ENCODE assay signal across 1 cellular context in genomic region chr5:160421625-160422258, GRCh38.
A peak's percentile ranks its signal among the peaks of the same experiment; 100 is the strongest.
TF ChIP-seq lines count a peak whose summit lies in the region.

Gene PTTG1, plus strand, starts transcription at chr5:160421855. Its CDS starts 458 bp downstream, at chr5:160422313.

TF ChIP-seq in WTC11, 78 proteins besides CTCF, POLR2A, EP300 and RAD21 (continued from another document):
- TF ChIP-seq TEAD1 (CRISPR knock-in tag; IDR thresholded peaks at IDR 0.05) (peak; percentile 81), KAT7 (CRISPR knock-in tag; IDR thresholded peaks at IDR 0.05; ENCODE audit: borderline replicate concordance) (no peak), CREB1 (CRISPR knock-in tag; IDR thresholded peaks at IDR 0.05) (no peak), GRHL2 (CRISPR knock-in tag; IDR thresholded peaks at IDR 0.05; ENCODE audit: insufficient replicate concordance, severe bottlenecking) (no peak), SP1 (CRISPR knock-in tag; conservative IDR thresholded peaks at IDR 0.05) (peak; percentile 85), ESRRA (CRISPR knock-in tag; IDR thresholded peaks at IDR 0.05; ENCODE audit: borderline replicate concordance) (no peak), CREM (CRISPR knock-in tag; IDR thresholded peaks at IDR 0.05) (0 out of 2 replicates have a peak, but pooled peaks have one; percentile 37), ZBTB21 (CRISPR knock-in tag; IDR thresholded peaks at IDR 0.05; ENCODE audit: borderline replicate concordance) (no peak), ZNF138 (CRISPR knock-in tag; conservative IDR thresholded peaks at IDR 0.05) (no peak), TCF7 (CRISPR knock-in tag; IDR thresholded peaks at IDR 0.05; ENCODE audit: low read depth) (no peak), ATF2 (CRISPR knock-in tag; IDR thresholded peaks at IDR 0.05; ENCODE audit: borderline replicate concordance, low read depth) (no peak), NR2C2 (CRISPR knock-in tag; IDR thresholded peaks at IDR 0.05) (no peak), MXD4 (CRISPR knock-in tag; IDR thresholded peaks at IDR 0.05; ENCODE audit: borderline replicate concordance) (no peak), ZNF423 (CRISPR knock-in tag; IDR thresholded peaks at IDR 0.05) (no peak), GTF2I (CRISPR knock-in tag; conservative IDR thresholded peaks at IDR 0.05) (no peak), E2F5 (CRISPR knock-in tag; IDR thresholded peaks at IDR 0.05) (no peak), ZNF219 (CRISPR knock-in tag; IDR thresholded peaks at IDR 0.05; ENCODE audit: borderline replicate concordance) (no peak), ATF1 (CRISPR knock-in tag; IDR thresholded peaks at IDR 0.05) (no peak), OVOL2 (CRISPR knock-in tag; IDR thresholded peaks at IDR 0.05; ENCODE audit: borderline replicate concordance) (no peak), ELF4 (CRISPR knock-in tag; IDR thresholded peaks at IDR 0.05; ENCODE audit: low read depth) (no peak), FOXJ3 (CRISPR knock-in tag; IDR thresholded peaks at IDR 0.05; ENCODE audit: borderline replicate concordance) (no peak), IRF2 (CRISPR knock-in tag; IDR thresholded peaks at IDR 0.05; ENCODE audit: borderline replicate concordance, low read depth) (no peak), AR (CRISPR knock-in tag; IDR thresholded peaks at IDR 0.05) (no peak), FOXP1 (CRISPR knock-in tag; IDR thresholded peaks at IDR 0.05; ENCODE audit: borderline replicate concordance) (peak; percentile 67; the same call in 1 of the 2 replicates), STAT6 (CRISPR knock-in tag; conservative IDR thresholded peaks at IDR 0.05; ENCODE audit: low read depth) (no peak), ATF3 (CRISPR knock-in tag; conservative IDR thresholded peaks at IDR 0.05) (no peak)
- TF ChIP-seq, protein P1, sequence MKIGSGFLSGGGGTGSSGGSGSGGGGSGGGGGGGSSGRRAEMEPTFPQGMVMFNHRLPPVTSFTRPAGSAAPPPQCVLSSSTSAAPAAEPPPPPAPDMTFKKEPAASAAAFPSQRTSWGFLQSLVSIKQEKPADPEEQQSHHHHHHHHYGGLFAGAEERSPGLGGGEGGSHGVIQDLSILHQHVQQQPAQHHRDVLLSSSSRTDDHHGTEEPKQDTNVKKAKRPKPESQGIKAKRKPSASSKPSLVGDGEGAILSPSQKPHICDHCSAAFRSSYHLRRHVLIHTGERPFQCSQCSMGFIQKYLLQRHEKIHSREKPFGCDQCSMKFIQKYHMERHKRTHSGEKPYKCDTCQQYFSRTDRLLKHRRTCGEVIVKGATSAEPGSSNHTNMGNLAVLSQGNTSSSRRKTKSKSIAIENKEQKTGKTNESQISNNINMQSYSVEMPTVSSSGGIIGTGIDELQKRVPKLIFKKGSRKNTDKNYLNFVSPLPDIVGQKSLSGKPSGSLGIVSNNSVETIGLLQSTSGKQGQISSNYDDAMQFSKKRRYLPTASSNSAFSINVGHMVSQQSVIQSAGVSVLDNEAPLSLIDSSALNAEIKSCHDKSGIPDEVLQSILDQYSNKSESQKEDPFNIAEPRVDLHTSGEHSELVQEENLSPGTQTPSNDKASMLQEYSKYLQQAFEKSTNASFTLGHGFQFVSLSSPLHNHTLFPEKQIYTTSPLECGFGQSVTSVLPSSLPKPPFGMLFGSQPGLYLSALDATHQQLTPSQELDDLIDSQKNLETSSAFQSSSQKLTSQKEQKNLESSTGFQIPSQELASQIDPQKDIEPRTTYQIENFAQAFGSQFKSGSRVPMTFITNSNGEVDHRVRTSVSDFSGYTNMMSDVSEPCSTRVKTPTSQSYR (CRISPR knock-in tag; IDR thresholded peaks at IDR 0.05): no peak
- TF ChIP-seq, protein P2, sequence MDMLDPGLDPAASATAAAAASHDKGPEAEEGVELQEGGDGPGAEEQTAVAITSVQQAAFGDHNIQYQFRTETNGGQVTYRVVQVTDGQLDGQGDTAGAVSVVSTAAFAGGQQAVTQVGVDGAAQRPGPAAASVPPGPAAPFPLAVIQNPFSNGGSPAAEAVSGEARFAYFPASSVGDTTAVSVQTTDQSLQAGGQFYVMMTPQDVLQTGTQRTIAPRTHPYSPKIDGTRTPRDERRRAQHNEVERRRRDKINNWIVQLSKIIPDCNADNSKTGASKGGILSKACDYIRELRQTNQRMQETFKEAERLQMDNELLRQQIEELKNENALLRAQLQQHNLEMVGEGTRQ (CRISPR knock-in tag; IDR thresholded peaks at IDR 0.05): no peak
- TF ChIP-seq, protein P3, sequence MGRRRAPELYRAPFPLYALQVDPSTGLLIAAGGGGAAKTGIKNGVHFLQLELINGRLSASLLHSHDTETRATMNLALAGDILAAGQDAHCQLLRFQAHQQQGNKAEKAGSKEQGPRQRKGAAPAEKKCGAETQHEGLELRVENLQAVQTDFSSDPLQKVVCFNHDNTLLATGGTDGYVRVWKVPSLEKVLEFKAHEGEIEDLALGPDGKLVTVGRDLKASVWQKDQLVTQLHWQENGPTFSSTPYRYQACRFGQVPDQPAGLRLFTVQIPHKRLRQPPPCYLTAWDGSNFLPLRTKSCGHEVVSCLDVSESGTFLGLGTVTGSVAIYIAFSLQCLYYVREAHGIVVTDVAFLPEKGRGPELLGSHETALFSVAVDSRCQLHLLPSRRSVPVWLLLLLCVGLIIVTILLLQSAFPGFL (CRISPR knock-in tag; IDR thresholded peaks at IDR 0.05; ENCODE audit: borderline replicate concordance): no peak
- TF ChIP-seq, protein P4, sequence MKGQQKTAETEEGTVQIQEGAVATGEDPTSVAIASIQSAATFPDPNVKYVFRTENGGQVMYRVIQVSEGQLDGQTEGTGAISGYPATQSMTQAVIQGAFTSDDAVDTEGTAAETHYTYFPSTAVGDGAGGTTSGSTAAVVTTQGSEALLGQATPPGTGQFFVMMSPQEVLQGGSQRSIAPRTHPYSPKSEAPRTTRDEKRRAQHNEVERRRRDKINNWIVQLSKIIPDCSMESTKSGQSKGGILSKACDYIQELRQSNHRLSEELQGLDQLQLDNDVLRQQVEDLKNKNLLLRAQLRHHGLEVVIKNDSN (CRISPR knock-in tag; IDR thresholded peaks at IDR 0.05): no peak
- TF ChIP-seq, protein P5, sequence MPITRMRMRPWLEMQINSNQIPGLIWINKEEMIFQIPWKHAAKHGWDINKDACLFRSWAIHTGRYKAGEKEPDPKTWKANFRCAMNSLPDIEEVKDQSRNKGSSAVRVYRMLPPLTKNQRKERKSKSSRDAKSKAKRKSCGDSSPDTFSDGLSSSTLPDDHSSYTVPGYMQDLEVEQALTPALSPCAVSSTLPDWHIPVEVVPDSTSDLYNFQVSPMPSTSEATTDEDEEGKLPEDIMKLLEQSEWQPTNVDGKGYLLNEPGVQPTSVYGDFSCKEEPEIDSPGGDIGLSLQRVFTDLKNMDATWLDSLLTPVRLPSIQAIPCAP (CRISPR knock-in tag; IDR thresholded peaks at IDR 0.05): no peak
